Comparison of ENCODE assay signal across 33 cellular contexts in genomic region chr15:88505721-88506120, GRCh38.
"Had no signal": no experiment of that assay in that cellular context is flagged by ENCODE, and none has a peak within 500 bp of the region (broad histone marks: within the 10 kb centered on the region; RNA-seq: fewer than 3 reads in every experiment).

No MANE protein-coding gene starts in this region.

- ATAC-seq: activated CD8-positive, alpha-beta T cell treated with anti-CD3 and anti-CD28 coated beads for 36 hours; activated naive CD4-positive, alpha-beta T cell treated with anti-CD3 and anti-CD28 coated beads, Interleukin-2, amount 50 U/mL, for 72 hours; activated T-cell treated with anti-CD3 and anti-CD28 coated beads, Interleukin-2, amount 50 U/mL, for 4 hours; activated T-cell treated with anti-CD3 and anti-CD28 coated beads, Interleukin-2, amount 50 U/mL, for 72 hours; activated T-helper 17 cell treated with anti-CD3 and anti-CD28 coated beads, Interleukin-2, amount 50 U/mL, for 72 hours; body of pancreas had no signal

- H3K9me3 ChIP-seq: adrenal gland, body of pancreas had no signal

- DNase-seq: activated B cell treated with CpG ODN at 0.5 μM for 24 hours; activated CD4-positive, alpha-beta memory T cell treated with anti-CD3 and anti-CD28 coated beads for 36 hours; activated CD4-positive, alpha-beta T cell treated with anti-CD3 and anti-CD28 coated beads for 4 hours; activated CD4-positive, alpha-beta T cell treated with anti-CD3 and anti-CD28 coated beads, Interleukin-2, amount 10 ng/mL, durations not matched to agents 24 days and 14 days; activated CD4-positive, alpha-beta T cell treated with anti-CD3 and anti-CD28 coated beads, Interleukin-2, amount 50 U/mL, for 1 hour; activated CD4-positive, alpha-beta T cell treated with anti-CD3 and anti-CD28 coated beads, Interleukin-2, amount 50 U/mL, for 4 hours; activated CD4-positive, CD25-positive, alpha-beta regulatory T cell treated with anti-CD3 and anti-CD28 coated beads, Interleukin-2, amount 50 U/mL, for 72 hours; activated CD8-positive, alpha-beta memory T cell treated with anti-CD3 and anti-CD28 coated beads, Interleukin-2, amount 50 U/mL, for 4 hours; activated CD8-positive, alpha-beta T cell treated with anti-CD3 and anti-CD28 coated beads for 36 hours; activated effector memory CD4-positive, alpha-beta T cell treated with anti-CD3 and anti-CD28 coated beads, Interleukin-2, amount 50 U/mL, for 16 hours; activated gamma-delta T cell treated with Interleukin-2 at 50 U/mL for 16 hours; activated naive CD4-positive, alpha-beta T cell; activated naive CD4-positive, alpha-beta T cell treated with anti-CD3 and anti-CD28 coated beads for 36 hours; activated naive CD4-positive, alpha-beta T cell treated with anti-CD3 and anti-CD28 coated beads, Interleukin-2, amount 50 U/mL, for 16 hours; activated naive CD8-positive, alpha-beta T cell treated with anti-CD3 and anti-CD28 coated beads for 36 hours; activated T-cell treated with anti-CD3 and anti-CD28 coated beads for 4 hours; activated T-cell treated with anti-CD3 and anti-CD28 coated beads, Interleukin-2, amount 50 U/mL, for 1 hour; activated T-cell treated with anti-CD3 and anti-CD28 coated beads, Interleukin-2, amount 50 U/mL, for 4 hours; activated T-cell treated with anti-CD3 and anti-CD28 coated beads, Interleukin-2, amount 50 U/mL, for 72 hours; adrenal gland; amniotic stem cell; aorta; body of pancreas; brain microvascular endothelial cell; caudate nucleus; cerebellar nuclear complex; T-helper 1 cell; T-helper 2 cell; T-helper 9 cell had no signal

- H3K27me3 ChIP-seq: adrenal gland, body of pancreas, brain microvascular endothelial cell, cardiac muscle cell had no signal

- H3K4me1 ChIP-seq: adrenal gland, body of pancreas had no signal

- H3K36me3 ChIP-seq: brain microvascular endothelial cell had no signal

- H3K4me3 ChIP-seq: adrenal gland, body of pancreas, cardiac muscle cell had no signal

- H3K27ac ChIP-seq: adrenal gland, body of pancreas, brain microvascular endothelial cell, cardiac muscle cell, VCaP had no signal
